Comparison of ENCODE assay signal across 1 cellular context in the genomic region with DNA sequence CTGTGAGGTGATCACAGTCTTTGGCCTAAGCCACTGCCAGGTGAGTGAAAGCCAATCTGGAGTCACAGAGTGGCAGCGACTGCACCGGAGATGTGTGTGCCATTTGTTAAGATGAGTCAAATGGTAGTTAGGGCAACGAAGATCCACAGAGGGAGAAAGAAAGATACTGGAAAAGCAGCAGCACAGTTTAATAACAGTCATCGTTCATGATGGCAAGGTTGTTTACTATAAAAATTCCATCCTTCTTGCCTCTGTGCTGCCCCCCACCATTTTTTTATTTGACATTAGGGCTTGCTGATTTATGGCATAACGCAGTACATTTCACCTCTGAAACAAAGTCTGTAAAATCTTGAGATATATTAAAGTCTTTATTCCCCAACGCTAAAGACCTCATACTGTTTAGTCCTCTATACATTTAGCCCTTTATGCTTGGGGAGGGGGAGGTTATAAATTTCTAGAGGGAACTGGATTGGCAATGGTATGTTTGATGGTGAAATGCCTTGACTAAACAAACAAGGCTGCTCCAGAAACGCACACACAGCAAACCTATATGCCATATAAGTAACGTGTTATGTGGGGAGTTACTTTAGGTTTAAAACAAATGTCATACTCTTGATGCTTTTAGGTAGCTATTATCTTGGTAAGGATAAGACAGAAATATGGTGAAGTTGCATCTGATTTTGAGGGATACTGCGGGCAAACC.
TF ChIP-seq lines count a peak whose summit lies in the region.

No MANE protein-coding gene starts in this region.

TF ChIP-seq in HEK293, 187 proteins besides CTCF, POLR2A, EP300 and RAD21 (continued from another document and continues in another):
- TF ChIP-seq, protein P1, sequence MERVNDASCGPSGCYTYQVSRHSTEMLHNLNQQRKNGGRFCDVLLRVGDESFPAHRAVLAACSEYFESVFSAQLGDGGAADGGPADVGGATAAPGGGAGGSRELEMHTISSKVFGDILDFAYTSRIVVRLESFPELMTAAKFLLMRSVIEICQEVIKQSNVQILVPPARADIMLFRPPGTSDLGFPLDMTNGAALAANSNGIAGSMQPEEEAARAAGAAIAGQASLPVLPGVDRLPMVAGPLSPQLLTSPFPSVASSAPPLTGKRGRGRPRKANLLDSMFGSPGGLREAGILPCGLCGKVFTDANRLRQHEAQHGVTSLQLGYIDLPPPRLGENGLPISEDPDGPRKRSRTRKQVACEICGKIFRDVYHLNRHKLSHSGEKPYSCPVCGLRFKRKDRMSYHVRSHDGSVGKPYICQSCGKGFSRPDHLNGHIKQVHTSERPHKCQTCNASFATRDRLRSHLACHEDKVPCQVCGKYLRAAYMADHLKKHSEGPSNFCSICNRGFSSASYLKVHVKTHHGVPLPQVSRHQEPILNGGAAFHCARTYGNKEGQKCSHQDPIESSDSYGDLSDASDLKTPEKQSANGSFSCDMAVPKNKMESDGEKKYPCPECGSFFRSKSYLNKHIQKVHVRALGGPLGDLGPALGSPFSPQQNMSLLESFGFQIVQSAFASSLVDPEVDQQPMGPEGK (tag by site-specific recombination; IDR thresholded peaks at IDR 0.05) = 0 out of 2 replicates have a peak, but pooled peaks have one; percentile 20
- TF ChIP-seq ZNF621 (tag by site-specific recombination; IDR thresholded peaks at IDR 0.05) (no peak), ZNF202 (tag by site-specific recombination; IDR thresholded peaks at IDR 0.05; ENCODE audit: borderline replicate concordance) (no peak), REPIN1 (tag by site-specific recombination; IDR thresholded peaks at IDR 0.05; ENCODE audit: low read depth) (no peak), ZNF76 (tag by site-specific recombination; IDR thresholded peaks at IDR 0.05; ENCODE audit: borderline replicate concordance, low read depth) (no peak), ZXDB (tag by site-specific recombination; IDR thresholded peaks at IDR 0.05) (no peak), ZNF2 (tag by site-specific recombination; IDR thresholded peaks at IDR 0.05) (no peak), ZBTB1 (tag by site-specific recombination; IDR thresholded peaks at IDR 0.05) (no peak), ZNF248 (tag by site-specific recombination; IDR thresholded peaks at IDR 0.05) (no peak), ZFP69B (tag by site-specific recombination; IDR thresholded peaks at IDR 0.05) (no peak), ZNF585B (tag by site-specific recombination; IDR thresholded peaks at IDR 0.05) (no peak), ZNF426 (tag by site-specific recombination; IDR thresholded peaks at IDR 0.05) (no peak), ZNF350 (tag by site-specific recombination; IDR thresholded peaks at IDR 0.05) (no peak), ZNF514 (tag by site-specific recombination; IDR thresholded peaks at IDR 0.05) (no peak), ZNF37A (tag by site-specific recombination; IDR thresholded peaks at IDR 0.05) (no peak), ZNF677 (tag by site-specific recombination; IDR thresholded peaks at IDR 0.05) (no peak), SP3 (tag by site-specific recombination; IDR thresholded peaks at IDR 0.05) (no peak), ZNF155 (tag by site-specific recombination; IDR thresholded peaks at IDR 0.05) (no peak), ZNF544 (tag by site-specific recombination; IDR thresholded peaks at IDR 0.05) (no peak), ZNF302 (tag by site-specific recombination; IDR thresholded peaks at IDR 0.05; ENCODE audit: low read depth) (no peak), ZNF394 (tag by site-specific recombination; IDR thresholded peaks at IDR 0.05; ENCODE audit: borderline replicate concordance) (no peak), ZNF600 (tag by site-specific recombination; IDR thresholded peaks at IDR 0.05) (no peak), ZNF623 (tag by site-specific recombination; IDR thresholded peaks at IDR 0.05) (no peak), KLF10 (tag by site-specific recombination; IDR thresholded peaks at IDR 0.05) (no peak), KLF8 (tag by site-specific recombination; IDR thresholded peaks at IDR 0.05) (no peak), ZBTB21 (tag by site-specific recombination; IDR thresholded peaks at IDR 0.05) (no peak), ZNF133 (tag by site-specific recombination; IDR thresholded peaks at IDR 0.05) (no peak), ZNF843 (tag by site-specific recombination; IDR thresholded peaks at IDR 0.05) (0 out of 2 replicates have a peak, but pooled peaks have one; percentile 22)
- TF ChIP-seq, protein P2, sequence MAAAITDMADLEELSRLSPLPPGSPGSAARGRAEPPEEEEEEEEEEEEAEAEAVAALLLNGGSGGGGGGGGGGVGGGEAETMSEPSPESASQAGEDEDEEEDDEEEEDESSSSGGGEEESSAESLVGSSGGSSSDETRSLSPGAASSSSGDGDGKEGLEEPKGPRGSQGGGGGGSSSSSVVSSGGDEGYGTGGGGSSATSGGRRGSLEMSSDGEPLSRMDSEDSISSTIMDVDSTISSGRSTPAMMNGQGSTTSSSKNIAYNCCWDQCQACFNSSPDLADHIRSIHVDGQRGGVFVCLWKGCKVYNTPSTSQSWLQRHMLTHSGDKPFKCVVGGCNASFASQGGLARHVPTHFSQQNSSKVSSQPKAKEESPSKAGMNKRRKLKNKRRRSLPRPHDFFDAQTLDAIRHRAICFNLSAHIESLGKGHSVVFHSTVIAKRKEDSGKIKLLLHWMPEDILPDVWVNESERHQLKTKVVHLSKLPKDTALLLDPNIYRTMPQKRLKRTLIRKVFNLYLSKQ (tag by site-specific recombination; IDR thresholded peaks at IDR 0.05; ENCODE audit: borderline replicate concordance) = no peak
- TF ChIP-seq, protein P3, sequence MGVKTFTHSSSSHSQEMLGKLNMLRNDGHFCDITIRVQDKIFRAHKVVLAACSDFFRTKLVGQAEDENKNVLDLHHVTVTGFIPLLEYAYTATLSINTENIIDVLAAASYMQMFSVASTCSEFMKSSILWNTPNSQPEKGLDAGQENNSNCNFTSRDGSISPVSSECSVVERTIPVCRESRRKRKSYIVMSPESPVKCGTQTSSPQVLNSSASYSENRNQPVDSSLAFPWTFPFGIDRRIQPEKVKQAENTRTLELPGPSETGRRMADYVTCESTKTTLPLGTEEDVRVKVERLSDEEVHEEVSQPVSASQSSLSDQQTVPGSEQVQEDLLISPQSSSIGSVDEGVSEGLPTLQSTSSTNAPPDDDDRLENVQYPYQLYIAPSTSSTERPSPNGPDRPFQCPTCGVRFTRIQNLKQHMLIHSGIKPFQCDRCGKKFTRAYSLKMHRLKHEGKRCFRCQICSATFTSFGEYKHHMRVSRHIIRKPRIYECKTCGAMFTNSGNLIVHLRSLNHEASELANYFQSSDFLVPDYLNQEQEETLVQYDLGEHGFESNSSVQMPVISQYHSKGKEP (tag by site-specific recombination; IDR thresholded peaks at IDR 0.05) = no peak
- TF ChIP-seq, protein P4, sequence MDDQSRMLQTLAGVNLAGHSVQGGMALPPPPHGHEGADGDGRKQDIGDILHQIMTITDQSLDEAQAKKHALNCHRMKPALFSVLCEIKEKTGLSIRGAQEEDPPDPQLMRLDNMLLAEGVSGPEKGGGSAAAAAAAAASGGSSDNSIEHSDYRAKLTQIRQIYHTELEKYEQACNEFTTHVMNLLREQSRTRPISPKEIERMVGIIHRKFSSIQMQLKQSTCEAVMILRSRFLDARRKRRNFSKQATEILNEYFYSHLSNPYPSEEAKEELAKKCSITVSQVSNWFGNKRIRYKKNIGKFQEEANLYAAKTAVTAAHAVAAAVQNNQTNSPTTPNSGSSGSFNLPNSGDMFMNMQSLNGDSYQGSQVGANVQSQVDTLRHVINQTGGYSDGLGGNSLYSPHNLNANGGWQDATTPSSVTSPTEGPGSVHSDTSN (CRISPR knock-in tag; IDR thresholded peaks at IDR 0.05) = no peak
- TF ChIP-seq, protein P5, sequence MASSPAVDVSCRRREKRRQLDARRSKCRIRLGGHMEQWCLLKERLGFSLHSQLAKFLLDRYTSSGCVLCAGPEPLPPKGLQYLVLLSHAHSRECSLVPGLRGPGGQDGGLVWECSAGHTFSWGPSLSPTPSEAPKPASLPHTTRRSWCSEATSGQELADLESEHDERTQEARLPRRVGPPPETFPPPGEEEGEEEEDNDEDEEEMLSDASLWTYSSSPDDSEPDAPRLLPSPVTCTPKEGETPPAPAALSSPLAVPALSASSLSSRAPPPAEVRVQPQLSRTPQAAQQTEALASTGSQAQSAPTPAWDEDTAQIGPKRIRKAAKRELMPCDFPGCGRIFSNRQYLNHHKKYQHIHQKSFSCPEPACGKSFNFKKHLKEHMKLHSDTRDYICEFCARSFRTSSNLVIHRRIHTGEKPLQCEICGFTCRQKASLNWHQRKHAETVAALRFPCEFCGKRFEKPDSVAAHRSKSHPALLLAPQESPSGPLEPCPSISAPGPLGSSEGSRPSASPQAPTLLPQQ (tag by site-specific recombination; IDR thresholded peaks at IDR 0.05) = no peak
- TF ChIP-seq, protein P6, sequence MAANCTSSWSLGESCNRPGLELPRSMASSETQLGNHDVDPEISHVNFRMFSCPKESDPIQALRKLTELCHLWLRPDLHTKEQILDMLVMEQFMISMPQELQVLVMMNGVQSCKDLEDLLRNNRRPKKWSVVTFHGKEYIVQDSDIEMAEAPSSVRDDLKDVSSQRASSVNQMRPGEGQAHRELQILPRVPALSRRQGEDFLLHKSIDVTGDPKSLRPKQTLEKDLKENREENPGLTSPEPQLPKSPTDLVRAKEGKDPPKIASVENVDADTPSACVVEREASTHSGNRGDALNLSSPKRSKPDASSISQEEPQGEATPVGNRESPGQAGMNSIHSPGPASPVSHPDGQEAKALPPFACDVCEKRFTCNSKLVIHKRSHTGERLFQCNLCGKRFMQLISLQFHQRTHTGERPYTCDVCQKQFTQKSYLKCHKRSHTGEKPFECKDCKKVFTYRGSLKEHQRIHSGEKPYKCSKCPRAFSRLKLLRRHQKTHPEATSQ (tag by site-specific recombination; IDR thresholded peaks at IDR 0.05) = no peak
- TF ChIP-seq, protein P7, sequence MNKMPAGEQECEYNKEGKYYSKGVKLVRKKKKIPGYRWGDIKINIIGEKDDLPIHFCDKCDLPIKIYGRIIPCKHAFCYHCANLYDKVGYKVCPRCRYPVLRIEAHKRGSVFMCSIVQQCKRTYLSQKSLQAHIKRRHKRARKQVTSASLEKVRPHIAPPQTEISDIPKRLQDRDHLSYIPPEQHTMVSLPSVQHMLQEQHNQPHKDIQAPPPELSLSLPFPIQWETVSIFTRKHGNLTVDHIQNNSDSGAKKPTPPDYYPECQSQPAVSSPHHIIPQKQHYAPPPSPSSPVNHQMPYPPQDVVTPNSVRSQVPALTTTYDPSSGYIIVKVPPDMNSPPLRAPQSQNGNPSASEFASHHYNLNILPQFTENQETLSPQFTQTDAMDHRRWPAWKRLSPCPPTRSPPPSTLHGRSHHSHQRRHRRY (tag by site-specific recombination; IDR thresholded peaks at IDR 0.05) = no peak
- TF ChIP-seq, protein P8, sequence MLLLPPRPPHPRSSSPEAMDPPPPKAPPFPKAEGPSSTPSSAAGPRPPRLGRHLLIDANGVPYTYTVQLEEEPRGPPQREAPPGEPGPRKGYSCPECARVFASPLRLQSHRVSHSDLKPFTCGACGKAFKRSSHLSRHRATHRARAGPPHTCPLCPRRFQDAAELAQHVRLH (tag by site-specific recombination; IDR thresholded peaks at IDR 0.05) = no peak
- TF ChIP-seq, protein P9, sequence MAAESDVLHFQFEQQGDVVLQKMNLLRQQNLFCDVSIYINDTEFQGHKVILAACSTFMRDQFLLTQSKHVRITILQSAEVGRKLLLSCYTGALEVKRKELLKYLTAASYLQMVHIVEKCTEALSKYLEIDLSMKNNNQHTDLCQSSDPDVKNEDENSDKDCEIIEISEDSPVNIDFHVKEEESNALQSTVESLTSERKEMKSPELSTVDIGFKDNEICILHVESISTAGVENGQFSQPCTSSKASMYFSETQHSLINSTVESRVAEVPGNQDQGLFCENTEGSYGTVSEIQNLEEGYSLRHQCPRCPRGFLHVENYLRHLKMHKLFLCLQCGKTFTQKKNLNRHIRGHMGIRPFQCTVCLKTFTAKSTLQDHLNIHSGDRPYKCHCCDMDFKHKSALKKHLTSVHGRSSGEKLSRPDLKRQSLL (tag by site-specific recombination; IDR thresholded peaks at IDR 0.05) = no peak
- TF ChIP-seq, protein P10, sequence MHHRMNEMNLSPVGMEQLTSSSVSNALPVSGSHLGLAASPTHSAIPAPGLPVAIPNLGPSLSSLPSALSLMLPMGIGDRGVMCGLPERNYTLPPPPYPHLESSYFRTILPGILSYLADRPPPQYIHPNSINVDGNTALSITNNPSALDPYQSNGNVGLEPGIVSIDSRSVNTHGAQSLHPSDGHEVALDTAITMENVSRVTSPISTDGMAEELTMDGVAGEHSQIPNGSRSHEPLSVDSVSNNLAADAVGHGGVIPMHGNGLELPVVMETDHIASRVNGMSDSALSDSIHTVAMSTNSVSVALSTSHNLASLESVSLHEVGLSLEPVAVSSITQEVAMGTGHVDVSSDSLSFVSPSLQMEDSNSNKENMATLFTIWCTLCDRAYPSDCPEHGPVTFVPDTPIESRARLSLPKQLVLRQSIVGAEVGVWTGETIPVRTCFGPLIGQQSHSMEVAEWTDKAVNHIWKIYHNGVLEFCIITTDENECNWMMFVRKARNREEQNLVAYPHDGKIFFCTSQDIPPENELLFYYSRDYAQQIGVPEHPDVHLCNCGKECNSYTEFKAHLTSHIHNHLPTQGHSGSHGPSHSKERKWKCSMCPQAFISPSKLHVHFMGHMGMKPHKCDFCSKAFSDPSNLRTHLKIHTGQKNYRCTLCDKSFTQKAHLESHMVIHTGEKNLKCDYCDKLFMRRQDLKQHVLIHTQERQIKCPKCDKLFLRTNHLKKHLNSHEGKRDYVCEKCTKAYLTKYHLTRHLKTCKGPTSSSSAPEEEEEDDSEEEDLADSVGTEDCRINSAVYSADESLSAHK (tag by site-specific recombination; IDR thresholded peaks at IDR 0.05) = no peak
- TF ChIP-seq, protein P11, sequence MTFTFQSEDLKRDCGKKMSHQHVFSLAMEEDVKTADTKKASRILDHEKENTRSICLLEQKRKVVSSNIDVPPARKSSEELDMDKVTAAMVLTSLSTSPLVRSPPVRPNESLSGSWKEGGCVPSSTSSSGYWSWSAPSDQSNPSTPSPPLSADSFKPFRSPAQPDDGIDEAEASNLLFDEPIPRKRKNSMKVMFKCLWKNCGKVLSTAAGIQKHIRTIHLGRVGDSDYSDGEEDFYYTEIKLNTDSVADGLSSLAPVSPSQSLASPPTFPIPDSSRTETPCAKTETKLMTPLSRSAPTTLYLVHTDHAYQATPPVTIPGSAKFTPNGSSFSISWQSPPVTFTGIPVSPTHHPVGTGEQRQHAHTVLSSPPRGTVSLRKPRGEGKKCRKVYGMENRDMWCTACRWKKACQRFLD (tag by site-specific recombination; IDR thresholded peaks at IDR 0.05) = no peak
- TF ChIP-seq, protein P12, sequence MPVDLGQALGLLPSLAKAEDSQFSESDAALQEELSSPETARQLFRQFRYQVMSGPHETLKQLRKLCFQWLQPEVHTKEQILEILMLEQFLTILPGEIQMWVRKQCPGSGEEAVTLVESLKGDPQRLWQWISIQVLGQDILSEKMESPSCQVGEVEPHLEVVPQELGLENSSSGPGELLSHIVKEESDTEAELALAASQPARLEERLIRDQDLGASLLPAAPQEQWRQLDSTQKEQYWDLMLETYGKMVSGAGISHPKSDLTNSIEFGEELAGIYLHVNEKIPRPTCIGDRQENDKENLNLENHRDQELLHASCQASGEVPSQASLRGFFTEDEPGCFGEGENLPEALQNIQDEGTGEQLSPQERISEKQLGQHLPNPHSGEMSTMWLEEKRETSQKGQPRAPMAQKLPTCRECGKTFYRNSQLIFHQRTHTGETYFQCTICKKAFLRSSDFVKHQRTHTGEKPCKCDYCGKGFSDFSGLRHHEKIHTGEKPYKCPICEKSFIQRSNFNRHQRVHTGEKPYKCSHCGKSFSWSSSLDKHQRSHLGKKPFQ (tag by site-specific recombination; IDR thresholded peaks at IDR 0.05) = no peak
